In the genomic region with DNA sequence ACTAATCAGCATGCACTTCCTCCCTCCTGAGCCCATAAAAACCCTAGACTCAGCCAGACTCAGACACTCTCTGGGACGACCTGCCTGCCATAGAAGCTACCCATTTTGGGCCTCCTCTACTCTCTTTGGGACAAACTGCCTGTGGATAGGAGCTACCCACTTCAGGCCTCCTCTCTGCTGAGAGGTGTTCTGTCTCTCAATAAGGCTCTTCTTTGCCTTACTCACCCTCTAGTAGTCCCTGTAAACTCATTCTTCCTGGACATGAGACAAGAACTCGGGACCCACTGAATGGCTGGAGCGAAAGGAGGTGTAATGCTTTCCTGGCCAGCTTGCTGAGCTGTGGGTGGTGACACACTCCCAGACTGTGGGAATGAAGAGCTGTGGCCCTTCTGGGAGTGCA, we compare ENCODE assay signal across 30 cellular contexts.
"Had no signal": no experiment of that assay in that cellular context is flagged by ENCODE, and none has a peak within 500 bp of the region (broad histone marks: within the 10 kb centered on the region; RNA-seq: fewer than 3 reads in every experiment).

No MANE protein-coding gene starts in this region.

- H3K4me3 ChIP-seq: lower lobe of right lung, neural progenitor cell, ovary, right atrium auricular region, right lobe of liver, smooth muscle cell, tibial nerve, uterus had no signal

- H3K36me3 Mint-ChIP-seq: mesothelial cell of epicardium; natural killer cell; neural progenitor cell; stimulated activated memory B cell treated with anti-CD40 and anti-IgM and Interleukin-4, amounts not matched to agents 10 μg/mL and 1 μg/mL and 100 μg/mL, for 72 hours; type B pancreatic cell had no signal

- H3K9ac ChIP-seq: neural progenitor cell had no signal

- H3K9me3 ChIP-seq: lower lobe of right lung, ovary, right lobe of liver, uterus had no signal

- H3K27ac Mint-ChIP-seq: mesothelial cell of epicardium; naive B cell; natural killer cell; nephron progenitor cell; neural progenitor cell; progenitor cell of endocrine pancreas; stimulated activated memory B cell treated with anti-CD40 and anti-IgM and Interleukin-4, amounts not matched to agents 10 μg/mL and 1 μg/mL and 100 μg/mL, for 72 hours; stimulated activated naive CD8-positive, alpha-beta T cell treated with anti-CD3 and anti-CD28 coated beads, Interleukin-15, amount 100 ng/mL, for 72 hours; type B pancreatic cell had no signal

- H3K9me3 Mint-ChIP-seq: mesothelial cell of epicardium, type B pancreatic cell had no signal

- H3K36me3 ChIP-seq: lower lobe of right lung, neural progenitor cell, ovary, right atrium auricular region, right lobe of liver, uterus had no signal

- FAIRE-seq: keratinocyte had no signal

- H2AFZ ChIP-seq: neural progenitor cell had no signal

- H3K4me3 Mint-ChIP-seq: mesothelial cell of epicardium; naive B cell; natural killer cell; nephron progenitor cell; neural progenitor cell; stimulated activated memory B cell treated with anti-CD40 and anti-IgM and Interleukin-4, amounts not matched to agents 10 μg/mL and 1 μg/mL and 100 μg/mL, for 72 hours; stimulated activated naive CD8-positive, alpha-beta T cell treated with anti-CD3 and anti-CD28 coated beads, Interleukin-15, amount 100 ng/mL, for 72 hours; type B pancreatic cell had no signal

- H3K4me1 ChIP-seq: lower lobe of right lung, neural progenitor cell, right atrium auricular region, right lobe of liver, uterus had no signal

- H3K27me3 ChIP-seq: neural progenitor cell, ovary, right atrium auricular region, right lobe of liver, tibial nerve, uterus had no signal

- H3K4me1 Mint-ChIP-seq: mesothelial cell of epicardium; naive B cell; natural killer cell; stimulated activated memory B cell treated with anti-CD40 and anti-IgM and Interleukin-4, amounts not matched to agents 10 μg/mL and 1 μg/mL and 100 μg/mL, for 72 hours; stimulated activated naive CD8-positive, alpha-beta T cell treated with anti-CD3 and anti-CD28 coated beads, Interleukin-15, amount 100 ng/mL, for 72 hours had no signal

- H3K27ac ChIP-seq: lower lobe of right lung, neural progenitor cell, ovary, right atrium auricular region, right lobe of liver, tibial nerve, uterus had no signal

- H3K4me2 ChIP-seq: neural progenitor cell, smooth muscle cell had no signal

- DNase-seq: hippocampal formation; kidney glomerular epithelial cell; left cardiac atrium; left ventricle myocardium superior; lower lobe of right lung; mammary epithelial cell; mesenchymal stem cell; naive B cell; natural killer cell; nephron progenitor cell; ovary; right lobe of liver; stimulated activated CD4-positive, alpha-beta T cell treated with anti-CD3 and anti-CD28 coated beads, Interleukin-1b, Interleukin-23, amount 100 ng/mL, for 48 hours; stimulated activated CD4-positive, alpha-beta T cell treated with anti-CD3 and anti-CD28 coated beads, Interleukin-2, amount 100 ng/mL, for 48 hours; stimulated activated CD4-positive, alpha-beta T cell treated with anti-CD3 and anti-CD28 coated beads, Interleukin-4, amount 100 ng/mL, for 4 hours; stimulated activated CD8-positive, alpha-beta memory T cell treated with anti-CD3 and anti-CD28 coated beads, Interleukin-4, amount 100 ng/mL, for 48 hours; stimulated activated naive CD4-positive, alpha-beta T cell treated with Interleukin-2 at 50 U/mL for 16 hours; stimulated activated naive CD8-positive, alpha-beta T cell treated with anti-CD3 and anti-CD28 coated beads, Interleukin-15, amount 100 ng/mL, for 72 hours; substantia nigra; uterus had no signal

- ATAC-seq: left cardiac atrium; left lobe of liver; left ventricle myocardium superior; natural killer cell; stimulated activated memory B cell treated with anti-CD40 and anti-IgM and Interleukin-4, amounts not matched to agents 10 μg/mL and 1 μg/mL and 100 μg/mL, for 72 hours; stimulated activated naive CD8-positive, alpha-beta T cell treated with anti-CD3 and anti-CD28 coated beads, Interleukin-15, amount 100 ng/mL, for 72 hours had no signal

- H3K27me3 Mint-ChIP-seq: naive B cell; stimulated activated memory B cell treated with anti-CD40 and anti-IgM and Interleukin-4, amounts not matched to agents 10 μg/mL and 1 μg/mL and 100 μg/mL, for 72 hours; stimulated activated naive CD8-positive, alpha-beta T cell treated with anti-CD3 and anti-CD28 coated beads, Interleukin-15, amount 100 ng/mL, for 72 hours had no signal
